30 cellular contexts compared by ENCODE assay signal in the genomic region with DNA sequence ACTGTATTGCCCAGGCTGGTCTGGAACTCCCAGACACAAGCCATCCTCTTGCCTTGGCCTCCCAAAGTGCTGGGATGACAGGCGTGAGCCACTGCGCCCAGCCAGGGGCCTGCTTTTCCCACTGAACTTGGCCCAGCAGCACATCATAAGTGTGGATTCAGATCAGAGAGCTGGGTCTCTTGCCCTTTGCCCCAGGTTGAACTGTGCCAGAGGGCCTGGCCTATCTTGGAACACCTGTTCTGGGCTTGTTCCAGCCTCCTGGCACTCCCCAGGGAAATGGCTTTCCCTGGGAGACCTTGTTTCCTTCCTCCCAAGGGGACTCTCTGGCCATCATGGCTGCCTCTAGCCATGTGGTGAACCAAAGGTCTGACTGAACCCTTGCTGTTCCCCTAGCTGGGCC. TPM values are rescaled to one million over a fixed set of nuclear protein-coding genes. Genes with fewer than 3 reads are reported as not detected.
"Had no signal": no experiment of that assay in that cellular context is flagged by ENCODE, and none has a peak within 500 bp of the region (broad histone marks: within the 10 kb centered on the region; RNA-seq: fewer than 3 reads in every experiment).

No MANE protein-coding gene starts in this region.

- DNase-seq: activated CD4-positive, alpha-beta T cell treated with anti-CD3 and anti-CD28 coated beads for 4 hours; activated CD8-positive, alpha-beta memory T cell treated with anti-CD3 and anti-CD28 coated beads, Interleukin-2, amount 50 U/mL, for 4 hours; activated CD8-positive, alpha-beta T cell treated with anti-CD3 and anti-CD28 coated beads for 36 hours; activated gamma-delta T cell treated with Interleukin-2 at 50 U/mL for 16 hours; activated naive CD4-positive, alpha-beta T cell treated with anti-CD3 and anti-CD28 coated beads, Interleukin-2, amount 50 U/mL, for 16 hours; activated naive CD8-positive, alpha-beta T cell treated with anti-CD3 and anti-CD28 coated beads, Interleukin-2, amount 10 ng/mL, durations not matched to agents 7 days and 5 days; activated T-cell treated with anti-CD3 and anti-CD28 coated beads, Interleukin-2, amount 50 U/mL, for 72 hours; adrenal gland; anterior cingulate cortex; NCI-H1092; NCI-H1417 treated with DMSO at 0.1 percent for 48 hours; NCI-H1694; NCI-H2029; NCI-H2107; NCI-H2171 treated with DMSO at 0.1 percent for 48 hours; NCI-H226; NCI-H526; NCI-H774; NK-92 treated with Interleukin-12 subunit alpha and Interleukin-12 subunit beta, amount 100 ng/mL, for 24 hours; OCI-M1; SHP77; SW 1271 had no signal

- FAIRE-seq: bronchial epithelial cell had no signal

- H3K4me3 ChIP-seq: adrenal gland, SJSA1 had no signal

- H3K27ac ChIP-seq: adrenal gland, SJSA1 had no signal

- H3K9me3 ChIP-seq: adrenal gland, SJSA1 had no signal

- ATAC-seq: activated CD4-positive, CD25-positive, alpha-beta regulatory T cell treated with anti-CD3 and anti-CD28 coated beads, Interleukin-2, amount 50 U/mL, for 24 hours; activated CD8-positive, alpha-beta T cell treated with anti-CD3 and anti-CD28 coated beads for 36 hours; activated T-cell treated with anti-CD3 and anti-CD28 coated beads, Interleukin-2, amount 50 U/mL, for 72 hours; Panc1; SK-N-SH treated with all-trans-retinoic acid at 6 μM for 48 hours had no signal

- H3K27me3 ChIP-seq: adrenal gland, SJSA1 had no signal

RNA-seq across cellular contexts. Expression of gene PODNL1, which starts 28.8 kb away (rescaled TPM):
- total RNA-seq: activated CD8-positive, alpha-beta T cell treated with anti-CD3 and anti-CD28 coated beads for 36 hours; bronchial epithelial cell; NCI-H460 had no signal

RNA-seq across cellular contexts. Expression of gene NANOS3, which starts 32.5 kb away (rescaled TPM):
- total RNA-seq: LHCN-M2, M059J, NCI-H460 had no signal
